In the genomic region with DNA sequence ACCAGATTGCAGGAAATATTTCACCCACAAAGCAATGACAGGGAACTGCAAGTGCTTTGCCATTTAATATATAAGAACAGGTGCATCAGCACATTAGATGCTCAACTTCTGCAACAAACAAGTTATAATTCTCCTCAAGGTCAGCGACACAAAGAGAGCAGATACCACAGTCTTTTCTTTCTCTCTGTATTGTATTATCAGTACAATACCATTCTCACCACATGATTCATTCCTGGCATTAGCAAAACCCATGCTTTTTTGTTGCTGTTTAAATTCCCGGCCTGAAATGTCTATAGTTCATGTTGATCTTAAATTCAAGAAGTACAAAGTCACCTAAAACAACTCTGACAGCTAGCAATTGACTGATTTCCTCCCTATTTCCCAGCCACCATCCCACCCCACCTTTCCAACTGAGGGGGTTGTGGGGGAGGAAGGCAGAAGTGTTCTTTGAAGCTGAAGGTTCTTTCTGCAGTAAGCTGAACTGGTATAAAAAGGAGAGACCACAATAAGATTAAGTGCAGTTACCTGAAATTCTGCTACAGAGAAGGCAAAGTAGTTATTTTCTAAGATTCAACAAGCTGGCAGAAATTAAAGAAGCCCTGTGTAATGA, we compare ENCODE assay signal across 18 cellular contexts.
"Had no signal": no experiment of that assay in that cellular context is flagged by ENCODE, and none has a peak within 500 bp of the region (broad histone marks: within the 10 kb centered on the region; RNA-seq: fewer than 3 reads in every experiment).

No MANE protein-coding gene starts in this region.

- H3K4me3 ChIP-seq: mucosa of descending colon, right atrium auricular region, skin epidermis, tibial artery had no signal

- H3K9me3 ChIP-seq: mucosa of descending colon, right atrium auricular region, tibial artery had no signal

- H3K36me3 ChIP-seq: right atrium auricular region, tibial artery had no signal

- H3K4me1 ChIP-seq: right atrium auricular region had no signal

- ATAC-seq: activated naive CD4-positive, alpha-beta T cell treated with anti-CD3 and anti-CD28 coated beads, Interleukin-2, amount 50 U/mL, for 72 hours; left lobe of liver; mucosa of descending colon; naive thymus-derived CD4-positive, alpha-beta T cell had no signal

- H3K27ac ChIP-seq: right atrium auricular region, skin epidermis, tibial artery had no signal

- H3K27me3 ChIP-seq: right atrium auricular region, tibial artery had no signal

- DNase-seq: activated CD4-positive, alpha-beta T cell treated with anti-CD3 and anti-CD28 coated beads, Interleukin-2, amount 50 U/mL, for 48 hours; activated effector memory CD4-positive, alpha-beta T cell treated with Interleukin-2 at 50 U/mL for 16 hours; activated T-cell treated with anti-CD3 and anti-CD28 coated beads, Interleukin-2, amount 50 U/mL, for 24 hours; dermis blood vessel endothelial cell; islet precursor cell; mucosa of descending colon; naive thymus-derived CD4-positive, alpha-beta T cell; nucleus accumbens; posterior cingulate gyrus; stimulated activated CD4-positive, alpha-beta T cell treated with anti-CD3 and anti-CD28 coated beads, Interleukin-15, amount 100 ng/mL, for 24 hours; stimulated activated CD4-positive, alpha-beta T cell treated with anti-CD3 and anti-CD28 coated beads, Interleukin-4, amount 100 ng/mL, for 24 hours; stimulated activated naive CD4-positive, alpha-beta T cell; T-helper 1 cell; tibial artery had no signal
